In genomic region chr10:132248455-132249231, GRCh38 we compare ENCODE assay signal across 8 cellular contexts. TPM values are rescaled to one million over a fixed set of nuclear protein-coding genes. Genes with fewer than 3 reads are reported as not detected.
DNase-seq lines count a peak whose midpoint lies in the region; ATAC-seq and TF ChIP-seq lines count a peak whose summit lies in the region.

No MANE protein-coding gene starts in this region.

- peak; percentile 46 for DNase-seq in NCI-H1048 (lab: John Stamatoyannopoulos, UW)
- peak; percentile 70 for DNase-seq in activated CD4-positive, alpha-beta memory T cell treated with anti-CD3 and anti-CD28 coated beads for 36 hours
- peak; percentile 29 to 55 for DNase-seq in erythroblast (lab: John Stamatoyannopoulos, UW)
- DNase-seq in psoas muscle, result peak; percentile 40 to 85

- no peak overlapping the region for H3K27ac Mint-ChIP-seq in activated CD4-positive, alpha-beta memory T cell treated with anti-CD3 and anti-CD28 coated beads for 36 hours

- H3K4me1 ChIP-seq in DOHH2 (ENCODE audit: control insufficient read depth, low read length), result 0 out of 2 replicates have a peak, but pooled peaks cover 4% of the 10 kb centered on the region
- H3K4me1 ChIP-seq in psoas muscle, result no peaks in the 10 kb centered on the region

- H3K4me3 ChIP-seq in DOHH2 (ENCODE audit: low read length) (peak overlapping the region; percentile 16; the same call in 1 of the 2 replicates), psoas muscle (peak overlapping the region; percentile 40)

- no peaks in the 10 kb centered on the region for H3F3A ChIP-seq in DOHH2 (ENCODE audit: control insufficient read depth, insufficient read depth)

- H3K27me3 ChIP-seq in DOHH2 (ENCODE audit: control insufficient read depth, low read length), result no peaks in the 10 kb centered on the region
- peaks cover 0 to 11% (median 4%) of the 10 kb centered on the region in 3 donors for H3K27me3 ChIP-seq in psoas muscle (ENCODE audit: insufficient read depth in 3 of 3, low read length in 2 of 3)

- no peaks in the 10 kb centered on the region for H3K9me3 ChIP-seq in DOHH2 (ENCODE audit: control insufficient read depth, insufficient read depth, low read length)
- no peaks in the 10 kb centered on the region for H3K9me3 ChIP-seq in psoas muscle

- peak; percentile 61 to 95 (median 78) for ATAC-seq in psoas muscle
- no peak for ATAC-seq in GM18907 (IDR thresholded peaks at IDR 0.05; ENCODE audit: unreplicated experiment)
- ATAC-seq in HG03457 (IDR thresholded peaks at IDR 0.05; ENCODE audit: unreplicated experiment), result no peak
- no peak for ATAC-seq in GM18861 (IDR thresholded peaks at IDR 0.05; ENCODE audit: unreplicated experiment)

- peak overlapping the region; percentile 47 for H3K4me2 ChIP-seq in DOHH2 (ENCODE audit: low read length)

- no peaks in the 10 kb centered on the region for H3K27me3 Mint-ChIP-seq in activated CD4-positive, alpha-beta memory T cell treated with anti-CD3 and anti-CD28 coated beads for 36 hours

- no peaks in the 10 kb centered on the region for H3K79me2 ChIP-seq in DOHH2 (ENCODE audit: control insufficient read depth, low read length)

- intact Hi-C loops in activated CD4-positive, alpha-beta memory T cell treated with anti-CD3 and anti-CD28 coated beads for 36 hours (cut with micrococcal nuclease), result no loop called here
- intact Hi-C loops in psoas muscle (cut with DNase I), result no loop called here

- WGBS in psoas muscle, 3 donors, result 43 to 61% (median 59%) methylated on average over 28 to 38 of the region's 38 CpGs

- no peaks in the 10 kb centered on the region for H3K9me2 ChIP-seq in DOHH2 (replicated peaks; ENCODE audit: control insufficient read depth, low read length)

- H3K27ac ChIP-seq in DOHH2 (ENCODE audit: low read depth, low read length), result no peak overlapping the region
- no peak overlapping the region for H3K27ac ChIP-seq in psoas muscle

- H3K36me3 ChIP-seq in DOHH2 (ENCODE audit: control insufficient read depth, low read length) (no peaks in the 10 kb centered on the region), psoas muscle (ENCODE audit: insufficient read depth in 1 of 2, low read depth in 1 of 2) (no peaks in the 10 kb centered on the region)

- H3K9me3 Mint-ChIP-seq in activated CD4-positive, alpha-beta memory T cell treated with anti-CD3 and anti-CD28 coated beads for 36 hours, result no peaks in the 10 kb centered on the region

- TF ChIP-seq CTCF in DOHH2 (IDR thresholded peaks at IDR 0.05; ENCODE audit: low read depth, low read length, poor library complexity, severe bottlenecking), result no peak
- TF ChIP-seq CTCF in psoas muscle (IDR thresholded peaks at IDR 0.05), result no peak

- POLR2A ChIA-PET in activated CD4-positive, alpha-beta memory T cell treated with anti-CD3 and anti-CD28 coated beads for 36 hours (lab: Charles Lee), result no interaction called here

- H3K36me3 Mint-ChIP-seq in activated CD4-positive, alpha-beta memory T cell treated with anti-CD3 and anti-CD28 coated beads for 36 hours, result no peaks in the 10 kb centered on the region

- H4K20me1 ChIP-seq in DOHH2 (ENCODE audit: control insufficient read depth, insufficient read depth, low read depth, low read length), result no peaks in the 10 kb centered on the region

- CTCF ChIA-PET in activated CD4-positive, alpha-beta memory T cell treated with anti-CD3 and anti-CD28 coated beads for 36 hours (lab: Charles Lee), result no interaction called here

- peak overlapping the region; percentile 41 for H3K4me3 Mint-ChIP-seq in activated CD4-positive, alpha-beta memory T cell treated with anti-CD3 and anti-CD28 coated beads for 36 hours

- no peak for TF ChIP-seq POLR2A in erythroblast (IDR thresholded peaks at IDR 0.05; ENCODE audit: low read length)

- no peaks in the 10 kb centered on the region for H3K4me1 Mint-ChIP-seq in activated CD4-positive, alpha-beta memory T cell treated with anti-CD3 and anti-CD28 coated beads for 36 hours (ENCODE audit: low read depth)

RNA-seq across cellular contexts. Expression of gene STK32C, which starts 59.1 kb away (rescaled TPM):
- total RNA-seq in activated CD4-positive, alpha-beta memory T cell treated with anti-CD3 and anti-CD28 coated beads for 36 hours, result 10 to 100 TPM; 14.8 to 16.1 TPM
- 1 to 10 TPM; 5.6 to 7.0 (median 6.1) TPM for total RNA-seq in psoas muscle
- polyA plus RNA-seq in psoas muscle, result 10 to 100 TPM in 1 of 3 donors, 1 to 10 TPM in 2; 3.6 to 11.7 (median 8.1) TPM

Comparison
In these comparisons a context has a peak if more than half of its experiments do, and no peak if none do; other contexts are left out.
1. ATAC-seq: peak in psoas muscle (4 of 4); none in GM18907 (single experiment), HG03457 (single experiment) and GM18861 (single experiment).
2. Peak in every context shown above with its lines, with median percentiles within 50 percentile points of each other: DNase-seq.